ENCODE assay signal across 9 cellular contexts in genomic region chr20:58251979-58252591, GRCh38. TPM values are rescaled to one million over a fixed set of nuclear protein-coding genes. Genes with fewer than 3 reads are reported as not detected.
A peak's percentile ranks its signal among the peaks of the same experiment; 100 is the strongest.
DNase-seq lines count a peak whose midpoint lies in the region; ATAC-seq and TF ChIP-seq lines count a peak whose summit lies in the region.
"Had no signal": no experiment of that assay in that cellular context is flagged by ENCODE, and none has a peak within 500 bp of the region (broad histone marks: within the 10 kb centered on the region; RNA-seq: fewer than 3 reads in every experiment).

No MANE protein-coding gene starts in this region.

- H3K79me2 ChIP-seq in ACC112 (ENCODE audit: control insufficient read depth, insufficient read depth, low read length, unreplicated experiment) (peaks cover 22% of the 10 kb centered on the region), MM.1S (ENCODE audit: low read length) (no peaks in the 10 kb centered on the region)

- no peak overlapping the region for H3K9ac ChIP-seq in MM.1S (ENCODE audit: low read length)

- H3K9me3 ChIP-seq in MM.1S (replicated peaks; ENCODE audit: insufficient read depth, low read length), result no peaks in the 10 kb centered on the region

- H3F3A ChIP-seq in MM.1S (ENCODE audit: insufficient read depth, low read length), result no peaks in the 10 kb centered on the region

- H3K27me3 ChIP-seq in ACC112 (ENCODE audit: insufficient read depth, low read length) (no peaks in the 10 kb centered on the region), foreskin keratinocyte (no peaks in the 10 kb centered on the region), MM.1S (replicated peaks; ENCODE audit: insufficient read depth, low read length) (no peaks in the 10 kb centered on the region)

- H3K27ac ChIP-seq in ACC112 (ENCODE audit: low read depth, low read length), result peak overlapping the region; percentile 73
- H3K27ac ChIP-seq in foreskin keratinocyte, result no peak overlapping the region
- H3K27ac ChIP-seq in MM.1S (ENCODE audit: low read length), result no peak overlapping the region

- TF ChIP-seq CTCF in foreskin keratinocyte (conservative IDR thresholded peaks at IDR 0.05), result no peak
- TF ChIP-seq CTCF in MM.1S (IDR thresholded peaks at IDR 0.05; ENCODE audit: low read length), result no peak

- DNase-seq in HCEC 1CT, result peak; percentile 89
- DNase-seq in SW 1271 (lab: John Stamatoyannopoulos, UW), result peak; percentile 80 to 88
- peak; percentile 70 to 83 for DNase-seq in foreskin keratinocyte
- no peak for DNase-seq in HuH-7 (ENCODE audit: low spot score)
- DNase-seq in MM.1S, result no peak
- DNase-seq in hippocampal formation (lab: John Stamatoyannopoulos, UW), result no peak
- DNase-seq: NCI-H1694 treated with DMSO at 0.1 percent for 48 hours had no signal

- peak; percentile 95 for ATAC-seq in foreskin keratinocyte
- no peak for ATAC-seq in GM21723 (IDR thresholded peaks at IDR 0.05; ENCODE audit: unreplicated experiment)

- H4K20me1 ChIP-seq in MM.1S (ENCODE audit: insufficient read depth, low read length), result no peaks in the 10 kb centered on the region

- H3K4me3 ChIP-seq in ACC112 (ENCODE audit: low read depth, low read length) (no peak overlapping the region), MM.1S (ENCODE audit: low read length) (no peak overlapping the region)

- H2AFZ ChIP-seq in ACC112 (ENCODE audit: low read length, unreplicated experiment), result no peak overlapping the region
- no peak overlapping the region for H2AFZ ChIP-seq in MM.1S (ENCODE audit: low read length)

- H3K4me2 ChIP-seq in MM.1S (ENCODE audit: low read depth, low read length), result no peak overlapping the region

- peaks cover 14% of the 10 kb centered on the region for H3K4me1 ChIP-seq in ACC112 (ENCODE audit: control insufficient read depth, insufficient read depth, low read length, unreplicated experiment)
- H3K4me1 ChIP-seq in foreskin keratinocyte, result peaks cover 11% of the 10 kb centered on the region
- H3K4me1 ChIP-seq in MM.1S (ENCODE audit: low read length), result no peaks in the 10 kb centered on the region

- H3K9me2 ChIP-seq in MM.1S (replicated peaks; ENCODE audit: insufficient read depth, low read length), result no peaks in the 10 kb centered on the region

- H3K36me3 ChIP-seq in ACC112 (ENCODE audit: insufficient read depth, low read length) (peaks cover 11% of the 10 kb centered on the region), MM.1S (replicated peaks; ENCODE audit: insufficient read depth, low read length) (no peaks in the 10 kb centered on the region)

RNA-seq across cellular contexts. Expression of gene ANKRD60, which starts 23.6 kb away (rescaled TPM):
- not detected in 2 replicates for total RNA-seq in foreskin keratinocyte
- not detected in 2 replicates for polyA plus RNA-seq in foreskin keratinocyte

RNA-seq across cellular contexts. Expression of gene RAB22A, which starts 57.4 kb away (rescaled TPM):
- total RNA-seq in foreskin keratinocyte, result 18.7 and 19.3 TPM in 2 replicates
- polyA plus RNA-seq in foreskin keratinocyte, result 7.5 and 8.2 TPM in 2 replicates

Comparison
In these comparisons a context has a peak if more than half of its experiments do, and no peak if none do; other contexts are left out.
1. DNase-seq: peak in HCEC 1CT (single experiment), SW 1271 (2 of 2) and foreskin keratinocyte (2 of 2); none in HuH-7 (single experiment), MM.1S (single experiment) and hippocampal formation (0 of 2).